Comparison of ENCODE assay signal across 21 cellular contexts in the genomic region with DNA sequence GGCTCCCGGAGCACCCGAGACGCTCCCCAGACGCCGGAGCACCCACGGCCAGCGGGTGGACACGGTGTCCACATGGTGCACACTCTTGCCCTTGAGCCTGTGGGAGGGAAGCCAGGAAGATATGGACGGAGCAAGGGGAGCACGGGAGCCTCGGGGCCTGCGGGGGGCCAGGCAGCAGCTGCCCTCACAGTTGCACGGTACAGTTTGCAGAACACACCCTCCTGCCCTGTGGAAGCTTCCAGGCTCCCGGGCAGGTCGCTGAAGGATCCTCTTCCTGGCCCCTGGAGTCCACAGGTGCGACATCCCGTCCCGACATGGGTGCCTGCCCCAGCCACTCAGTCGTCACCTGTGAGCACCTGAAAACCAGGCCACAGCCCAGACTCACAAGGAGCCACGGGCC.
DNase-seq lines count a peak whose midpoint lies in the region; ATAC-seq, FAIRE-seq and TF ChIP-seq lines count a peak whose summit lies in the region.
"Had no signal": no experiment of that assay in that cellular context is flagged by ENCODE, and none has a peak within 500 bp of the region (broad histone marks: within the 10 kb centered on the region; RNA-seq: fewer than 3 reads in every experiment).

No MANE protein-coding gene starts in this region.

- no peaks in the 10 kb centered on the region for H3K4me1 ChIP-seq in lower lobe of right lung

- no peaks in the 10 kb centered on the region for H3K27me3 ChIP-seq in lower lobe of right lung (ENCODE audit: low read depth)

- TF ChIP-seq CTCF in LNCaP clone FGC (IDR thresholded peaks at IDR 0.05; ENCODE audit: control insufficient read depth, extremely low read depth, insufficient read depth) (no peak), lower lobe of right lung (IDR thresholded peaks at IDR 0.05) (no peak), type B pancreatic cell (conservative IDR thresholded peaks at IDR 0.05) (no peak)

- no peaks in the 10 kb centered on the region for H3K36me3 ChIP-seq in lower lobe of right lung

- H3K27ac Mint-ChIP-seq in type B pancreatic cell = no peak overlapping the region
- H3K27ac Mint-ChIP-seq: HFFc6 had no signal

- H3K9me3 Mint-ChIP-seq in type B pancreatic cell = no peaks in the 10 kb centered on the region

- no peaks in the 10 kb centered on the region for H3K4me1 Mint-ChIP-seq in type B pancreatic cell (ENCODE audit: unreplicated experiment)

- H3K9me3 ChIP-seq in lower lobe of right lung = no peaks in the 10 kb centered on the region

- no peaks in the 10 kb centered on the region for H3K36me3 Mint-ChIP-seq in type B pancreatic cell

- no peaks in the 10 kb centered on the region for H3K27me3 Mint-ChIP-seq in type B pancreatic cell

- no peak overlapping the region for H3K4me3 Mint-ChIP-seq in type B pancreatic cell
- H3K4me3 Mint-ChIP-seq: HFFc6 had no signal

- no peak for ATAC-seq in lower lobe of right lung
- ATAC-seq in GM21737 (IDR thresholded peaks at IDR 0.05; ENCODE audit: unreplicated experiment) = no peak
- ATAC-seq: GM12878 had no signal

- intact Hi-C loops in lower lobe of right lung (cut with DNase I) = no loop called here

- peak; percentile 37 for DNase-seq in activated effector memory CD4-positive, alpha-beta T cell treated with anti-CD3 and anti-CD28 coated beads, Interleukin-2, amount 50 U/mL, for 16 hours
- DNase-seq in activated effector memory CD4-positive, alpha-beta T cell treated with Interleukin-2 at 50 U/mL for 16 hours = no peak
- DNase-seq in LNCaP clone FGC (ENCODE audit: low read depth) (no peak), lower lobe of right lung (no peak), type B pancreatic cell (ENCODE audit: extremely low spot score, unreplicated experiment) (peak; percentile 50), RCC 7860 (ENCODE audit: low spot score) (no peak), NCI-H1417 (lab: John Stamatoyannopoulos, UW) (no peak)
- DNase-seq: COR-L47, DMS53, GOT3, HFFc6, KBM-7, NCI-H1092, NCI-H1694 treated with DMSO at 0.1 percent for 48 hours, NCI-H345, NCI-H526 treated with DMSO at 0.1 percent for 48 hours had no signal

- peak overlapping the region; percentile 81 for H3K27ac ChIP-seq in lower lobe of right lung
- H3K27ac ChIP-seq: HL-60, RWPE1 had no signal

- peak overlapping the region; percentile 85 for H3K4me3 ChIP-seq in LNCaP clone FGC (ENCODE audit: low read depth, low read length)
- no peak overlapping the region for H3K4me3 ChIP-seq in lower lobe of right lung
- H3K4me3 ChIP-seq: GM12878 had no signal

- no peak for FAIRE-seq in RCC 7860 (lab: Jason Lieb, UNC)
- FAIRE-seq: A204.1, GM12878 had no signal

Comparison
In these comparisons a context has a peak if more than half of its experiments do, and no peak if none do; other contexts are left out.
1. DNase-seq: peak in activated effector memory CD4-positive, alpha-beta T cell treated with anti-CD3 and anti-CD28 coated beads, Interleukin-2, amount 50 U/mL, for 16 hours (single experiment) and type B pancreatic cell (single experiment); none in activated effector memory CD4-positive, alpha-beta T cell treated with Interleukin-2 at 50 U/mL for 16 hours (single experiment), LNCaP clone FGC (single experiment), lower lobe of right lung (single experiment), RCC 7860 (single experiment) and NCI-H1417 (0 of 3).